ENCODE assay signal across 33 cellular contexts in the genomic region with DNA sequence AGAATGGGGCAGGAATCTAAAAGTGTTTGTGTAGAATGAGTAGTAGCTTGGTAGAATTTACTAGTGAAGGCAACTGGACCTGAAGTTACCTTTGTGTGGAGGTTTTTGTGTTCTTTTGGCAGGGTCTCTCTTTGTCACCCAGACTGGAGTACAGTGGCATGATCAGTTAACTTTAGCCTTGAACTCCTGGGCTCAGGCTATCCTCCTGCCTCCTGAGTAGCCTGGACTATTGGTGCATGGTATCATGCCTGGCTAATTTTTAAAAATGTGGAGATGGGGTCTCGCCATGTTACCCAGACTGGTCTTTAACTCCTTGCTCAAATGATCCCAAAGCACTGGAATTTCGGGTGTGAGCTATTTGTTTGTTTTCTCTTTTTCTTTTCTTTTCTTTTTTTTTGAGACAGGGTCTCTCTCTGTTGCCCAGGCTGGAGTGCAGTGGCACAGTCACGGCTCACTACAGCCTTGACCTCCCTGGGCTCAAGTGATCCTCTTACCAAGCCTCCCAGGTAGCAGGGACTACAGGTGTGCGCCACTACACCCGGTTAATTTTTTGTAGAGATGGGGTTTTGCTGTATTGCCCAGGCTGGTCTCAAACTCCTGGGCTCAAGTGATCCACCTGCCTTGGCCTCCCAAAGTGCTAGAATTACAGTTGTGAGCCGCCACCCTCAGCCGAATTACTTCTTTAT.
"Had no signal": no experiment of that assay in that cellular context is flagged by ENCODE, and none has a peak within 500 bp of the region (broad histone marks: within the 10 kb centered on the region; RNA-seq: fewer than 3 reads in every experiment).

No MANE protein-coding gene starts in this region.

- FAIRE-seq: bronchial epithelial cell had no signal

- H3K4me3 Mint-ChIP-seq: activated CD4-positive, alpha-beta T cell treated with anti-CD3 and anti-CD28 coated beads for 36 hours; activated CD4-positive, alpha-beta T cell treated with anti-CD3 and anti-CD28 coated beads, Interleukin-2, amount 10 ng/mL, durations not matched to agents 7 days and 5 days; activated CD8-positive, alpha-beta T cell treated with anti-CD3 and anti-CD28 coated beads, Interleukin-2, amount 10 ng/mL, durations not matched to agents 7 days and 5 days; activated naive CD4-positive, alpha-beta T cell treated with anti-CD3 and anti-CD28 coated beads for 36 hours; activated naive CD8-positive, alpha-beta T cell; activated naive CD8-positive, alpha-beta T cell treated with anti-CD3 and anti-CD28 coated beads, Interleukin-2, amount 50 U/mL, for 24 hours; activated T-cell treated with anti-CD3 and anti-CD28 coated beads, Interleukin-2, amount 50 U/mL, for 24 hours; brain had no signal

- ATAC-seq: activated CD4-positive, alpha-beta T cell treated with anti-CD3 and anti-CD28 coated beads for 36 hours; activated CD4-positive, CD25-positive, alpha-beta regulatory T cell treated with anti-CD3 and anti-CD28 coated beads, Interleukin-2, amount 50 U/mL, for 24 hours; activated CD8-positive, alpha-beta T cell treated with anti-CD3 and anti-CD28 coated beads, Interleukin-2, amount 10 ng/mL, durations not matched to agents 7 days and 5 days; activated naive CD8-positive, alpha-beta T cell treated with anti-CD3 and anti-CD28 coated beads, Interleukin-2, amount 50 U/mL, for 24 hours; PC-3; Right ventricle myocardium inferior had no signal

- H3K27me3 Mint-ChIP-seq: activated CD4-positive, alpha-beta T cell treated with anti-CD3 and anti-CD28 coated beads for 36 hours; activated CD4-positive, alpha-beta T cell treated with anti-CD3 and anti-CD28 coated beads, Interleukin-2, amount 10 ng/mL, durations not matched to agents 7 days and 5 days; activated naive CD8-positive, alpha-beta T cell; activated naive CD8-positive, alpha-beta T cell treated with anti-CD3 and anti-CD28 coated beads, Interleukin-2, amount 50 U/mL, for 24 hours; activated T-cell treated with anti-CD3 and anti-CD28 coated beads, Interleukin-2, amount 50 U/mL, for 24 hours; brain had no signal

- H3K27ac Mint-ChIP-seq: activated CD4-positive, alpha-beta T cell treated with anti-CD3 and anti-CD28 coated beads for 36 hours; activated CD4-positive, alpha-beta T cell treated with anti-CD3 and anti-CD28 coated beads, Interleukin-2, amount 10 ng/mL, durations not matched to agents 7 days and 5 days; activated CD8-positive, alpha-beta T cell treated with anti-CD3 and anti-CD28 coated beads, Interleukin-2, amount 10 ng/mL, durations not matched to agents 7 days and 5 days; activated naive CD4-positive, alpha-beta T cell treated with anti-CD3 and anti-CD28 coated beads for 36 hours; activated naive CD8-positive, alpha-beta T cell; activated naive CD8-positive, alpha-beta T cell treated with anti-CD3 and anti-CD28 coated beads, Interleukin-2, amount 50 U/mL, for 24 hours; activated T-cell treated with anti-CD3 and anti-CD28 coated beads, Interleukin-2, amount 50 U/mL, for 24 hours; activated T-helper 2 cell treated with anti-CD3 and anti-CD28 coated beads, Interferon-gamma antibody, Interleukin-2, Interleukin-4, amounts not matched to agents 10 μg/mL and 5 μg/mL and 100 μg/mL, durations not matched to agents 14 hours and 24 hours and 36 hours; brain had no signal

- H3K9me3 Mint-ChIP-seq: activated naive CD8-positive, alpha-beta T cell treated with anti-CD3 and anti-CD28 coated beads, Interleukin-2, amount 50 U/mL, for 24 hours had no signal

- H3K27ac ChIP-seq: Peyer's patch had no signal

- DNase-seq: activated CD4-positive, alpha-beta T cell treated with anti-CD3 and anti-CD28 coated beads for 36 hours; activated CD4-positive, alpha-beta T cell treated with anti-CD3 and anti-CD28 coated beads, Interleukin-2, amount 10 ng/mL, durations not matched to agents 7 days and 5 days; activated CD4-positive, alpha-beta T cell treated with anti-CD3 and anti-CD28 coated beads, Interleukin-2, amount 50 U/mL, for 48 hours; activated CD8-positive, alpha-beta T cell treated with anti-CD3 and anti-CD28 coated beads, Interleukin-2, amount 10 ng/mL, durations not matched to agents 7 days and 5 days; activated gamma-delta T cell; activated naive CD4-positive, alpha-beta T cell treated with anti-CD3 and anti-CD28 coated beads for 36 hours; activated naive CD8-positive, alpha-beta T cell treated with anti-CD3 and anti-CD28 coated beads, Interleukin-2, amount 50 U/mL, for 24 hours; activated T-cell treated with anti-CD3 and anti-CD28 coated beads, Interleukin-2, amount 50 U/mL, for 24 hours; anterior cingulate cortex; caudate nucleus; cerebellar nuclear complex; Kasumi-1; MG63; NCI-H1048; NCI-H1105 treated with DMSO at 0.1 percent for 48 hours; NCI-H1436; NCI-H1694 treated with DMSO at 0.1 percent for 48 hours; NCI-H2029; NCI-H345; NCI-H524 treated with DMSO at 0.1 percent for 48 hours; NK-92 treated with Interleukin-12 subunit alpha and Interleukin-12 subunit beta, amount 100 ng/mL, for 24 hours; PC-3; Peyer's patch; RPMI8226; SW 1271; T-helper 1 cell; T1000 had no signal
